1 cellular context compared by ENCODE assay signal in the genomic region with DNA sequence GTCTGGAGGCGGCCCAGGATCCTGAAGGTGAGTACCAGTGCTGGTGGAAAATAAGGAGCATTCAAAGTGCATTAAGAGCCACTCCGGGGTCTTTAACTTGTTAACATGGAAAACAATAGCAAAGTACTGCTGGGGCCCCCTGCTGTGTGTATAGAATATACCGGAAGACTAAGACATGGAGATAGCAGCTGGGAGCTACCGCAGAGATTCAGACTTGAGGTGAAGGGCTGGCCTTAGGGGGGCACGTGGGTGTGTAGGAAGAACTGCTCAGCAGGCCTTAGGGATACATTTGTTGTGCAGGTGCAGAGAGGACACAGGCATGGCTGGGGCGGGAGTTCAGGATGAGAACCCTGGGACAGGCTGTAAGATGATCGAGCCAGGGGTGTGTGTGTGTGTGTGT.
TF ChIP-seq lines count a peak whose summit lies in the region.

No MANE protein-coding gene starts in this region.

TF ChIP-seq in HepG2, 621 proteins besides CTCF, POLR2A, EP300 and RAD21 (continued from another document):
- TF ChIP-seq, protein P1, sequence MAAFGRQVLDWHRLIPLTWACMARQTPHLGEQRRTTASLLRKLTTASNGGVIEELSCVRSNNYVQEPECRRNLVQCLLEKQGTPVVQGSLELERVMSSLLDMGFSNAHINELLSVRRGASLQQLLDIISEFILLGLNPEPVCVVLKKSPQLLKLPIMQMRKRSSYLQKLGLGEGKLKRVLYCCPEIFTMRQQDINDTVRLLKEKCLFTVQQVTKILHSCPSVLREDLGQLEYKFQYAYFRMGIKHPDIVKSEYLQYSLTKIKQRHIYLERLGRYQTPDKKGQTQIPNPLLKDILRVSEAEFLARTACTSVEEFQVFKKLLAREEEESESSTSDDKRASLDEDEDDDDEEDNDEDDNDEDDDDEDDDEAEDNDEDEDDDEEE (CRISPR knock-in tag; IDR thresholded peaks at IDR 0.05): no peak
- TF ChIP-seq ZNF501 (CRISPR knock-in tag; IDR thresholded peaks at IDR 0.05) (no peak), DNMT1 (CRISPR knock-in tag; IDR thresholded peaks at IDR 0.05) (no peak), STAG1 (CRISPR knock-in tag; IDR thresholded peaks at IDR 0.05) (no peak), ZNF296 (CRISPR knock-in tag; conservative IDR thresholded peaks at IDR 0.05) (no peak), GATAD2A (CRISPR knock-in tag; IDR thresholded peaks at IDR 0.05) (no peak), ZNF747 (CRISPR knock-in tag; IDR thresholded peaks at IDR 0.05; ENCODE audit: borderline replicate concordance) (no peak), POLR2G (IDR thresholded peaks at IDR 0.05; ENCODE audit: low read depth, low read length) (no peak)
- TF ChIP-seq, protein P2, sequence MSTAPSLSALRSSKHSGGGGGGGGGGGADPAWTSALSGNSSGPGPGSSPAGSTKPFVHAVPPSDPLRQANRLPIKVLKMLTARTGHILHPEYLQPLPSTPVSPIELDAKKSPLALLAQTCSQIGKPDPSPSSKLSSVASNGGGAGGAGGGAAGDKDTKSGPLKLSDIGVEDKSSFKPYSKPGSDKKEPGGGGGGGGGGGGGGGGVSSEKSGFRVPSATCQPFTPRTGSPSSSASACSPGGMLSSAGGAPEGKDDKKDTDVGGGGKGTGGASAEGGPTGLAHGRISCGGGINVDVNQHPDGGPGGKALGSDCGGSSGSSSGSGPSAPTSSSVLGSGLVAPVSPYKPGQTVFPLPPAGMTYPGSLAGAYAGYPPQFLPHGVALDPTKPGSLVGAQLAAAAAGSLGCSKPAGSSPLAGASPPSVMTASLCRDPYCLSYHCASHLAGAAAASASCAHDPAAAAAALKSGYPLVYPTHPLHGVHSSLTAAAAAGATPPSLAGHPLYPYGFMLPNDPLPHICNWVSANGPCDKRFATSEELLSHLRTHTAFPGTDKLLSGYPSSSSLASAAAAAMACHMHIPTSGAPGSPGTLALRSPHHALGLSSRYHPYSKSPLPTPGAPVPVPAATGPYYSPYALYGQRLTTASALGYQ (CRISPR knock-in tag; IDR thresholded peaks at IDR 0.05): no peak
